Comparison of ENCODE assay signal across 2 cellular contexts in genomic region chr1:19309123-19309813, GRCh38.
TF ChIP-seq lines count a peak whose summit lies in the region.

No MANE protein-coding gene starts in this region.

TF ChIP-seq in SK-N-SH, 30 proteins besides CTCF, POLR2A, EP300 and RAD21 (continued from another document):
- TF ChIP-seq IRF3 (IDR thresholded peaks at IDR 0.05; ENCODE audit: low read depth, low read length) (no peak), MXI1 (IDR thresholded peaks at IDR 0.05; ENCODE audit: low read depth, low read length) (no peak), USF1 (IDR thresholded peaks at IDR 0.05; ENCODE audit: borderline replicate concordance, low read depth) (no peak), YY1 (IDR thresholded peaks at IDR 0.05; ENCODE audit: low read depth) (no peak), FOXM1 (IDR thresholded peaks at IDR 0.05; ENCODE audit: low read depth) (no peak), RFX5 (IDR thresholded peaks at IDR 0.05; ENCODE audit: low read length) (no peak), ELF1 (IDR thresholded peaks at IDR 0.05) (no peak), PBX3 (IDR thresholded peaks at IDR 0.05) (no peak), EZH2phosphoT487 (IDR thresholded peaks at IDR 0.05; ENCODE audit: borderline replicate concordance, low read depth) (no peak)

TF ChIP-seq in SK-N-SH treated with all-trans-retinoic acid at 6 μM for 48 hours, 23 proteins besides CTCF, POLR2A, EP300 and RAD21 (continued from another document):
- no peak for TF ChIP-seq TOX (CRISPR knock-in tag; IDR thresholded peaks at IDR 0.05; ENCODE audit: borderline replicate concordance)
TF ChIP-seq in SK-N-SH treated with all-trans-retinoic acid at 6 μM for 48 hours: peak in this region for 0.
